Comparison of ENCODE assay signal across 17 cellular contexts in genomic region chrX:46404774-46405173, GRCh38.
DNase-seq lines count a peak whose midpoint lies in the region; FAIRE-seq and TF ChIP-seq lines count a peak whose summit lies in the region.
"Had no signal": no experiment of that assay in that cellular context is flagged by ENCODE, and none has a peak within 500 bp of the region (broad histone marks: within the 10 kb centered on the region; RNA-seq: fewer than 3 reads in every experiment).

No MANE protein-coding gene starts in this region.

- H2AFZ ChIP-seq in parathyroid adenoma, result peak overlapping the region; percentile 38

- no peak overlapping the region for H3K4me2 ChIP-seq in parathyroid adenoma (ENCODE audit: low read length)

- POLR2A ChIA-PET in A673 (lab: Charles Lee; ENCODE audit: low non-redundant PET), result no interaction called here

- H3K36me3 ChIP-seq in parathyroid adenoma (ENCODE audit: control insufficient read depth, insufficient read depth, low read length) (no peaks in the 10 kb centered on the region), A673 (ENCODE audit: insufficient read depth, low read length, poor library complexity, severe bottlenecking) (no peaks in the 10 kb centered on the region)
- H3K36me3 ChIP-seq: BE2C had no signal

- H3K4me3 ChIP-seq in parathyroid adenoma (ENCODE audit: low read depth, low read length) (no peak overlapping the region), A673 (ENCODE audit: low read depth, low read length, poor library complexity, severe bottlenecking) (no peak overlapping the region)

- H3K9ac ChIP-seq in parathyroid adenoma, result no peak overlapping the region

- H3K27me3 ChIP-seq in parathyroid adenoma (ENCODE audit: control insufficient read depth, insufficient read depth, low read length), result no peaks in the 10 kb centered on the region
- no peaks in the 10 kb centered on the region for H3K27me3 ChIP-seq in A673 (replicated peaks; ENCODE audit: insufficient read depth, low read depth, low read length, poor library complexity)
- H3K27me3 ChIP-seq: BE2C had no signal

- H3K79me2 ChIP-seq in parathyroid adenoma, result no peaks in the 10 kb centered on the region

- H3K9me3 ChIP-seq in parathyroid adenoma (ENCODE audit: control insufficient read depth, low read length), result no peaks in the 10 kb centered on the region
- H3K9me3 ChIP-seq in A673 (ENCODE audit: low read depth, low read length, poor library complexity, severe bottlenecking), result no peaks in the 10 kb centered on the region
- H3K9me3 ChIP-seq: BE2C had no signal

- H3K4me1 ChIP-seq in parathyroid adenoma (no peaks in the 10 kb centered on the region), A673 (ENCODE audit: insufficient read depth, low read length, poor library complexity, severe bottlenecking) (peaks cover 19% of the 10 kb centered on the region)
- H3K4me1 ChIP-seq: BE2C had no signal

- no peak for TF ChIP-seq CTCF in parathyroid adenoma (IDR thresholded peaks at IDR 0.05)
- no peak for TF ChIP-seq CTCF in A673 (conservative IDR thresholded peaks at IDR 0.05; ENCODE audit: low read depth, low read length)

- H3K27ac ChIP-seq in parathyroid adenoma (no peak overlapping the region), A673 (ENCODE audit: low read depth, low read length, poor library complexity, severe bottlenecking) (no peak overlapping the region)

- DNase-seq in RCC 7860 (ENCODE audit: low spot score) (peak; percentile 68), kidney tubule cell (ENCODE audit: low spot score) (peak; percentile 61), A673 (ENCODE audit: low spot score) (no peak), DMS53 treated with DMSO at 0.1 percent for 48 hours (lab: John Stamatoyannopoulos, UW; ENCODE audit: unreplicated experiment) (no peak), NCI-H2196 (lab: John Stamatoyannopoulos, UW; ENCODE audit: unreplicated experiment) (no peak)
- DNase-seq: ACHN; BE2C; C1 segment of cervical spinal cord; CD4-positive, CD25-positive, alpha-beta regulatory T cell; CD8-positive, alpha-beta memory T cell; COR-L47; DMS153; DMS79 treated with DMSO at 0.1 percent for 48 hours; GF-D8; GOT3; H7 had no signal

- intact Hi-C loops in A673 (cut with micrococcal nuclease; ENCODE audit: unreplicated experiment), result loop anchor here (5.0 kb wide), 1 partner anchor 582 kb away; no protein-coding TSS in a partner anchor

- CTCF ChIA-PET in A673 (lab: Charles Lee), result no interaction called here

- FAIRE-seq in RCC 7860 (lab: Jason Lieb, UNC), result peak; percentile 71

- BruUV-seq in A673 (replicated peaks; lab: Mats Ljungman, UMichigan), result no TSS peak

Comparison
In these comparisons a context has a peak if more than half of its experiments do, and no peak if none do; other contexts are left out.
1. DNase-seq: peak in RCC 7860 (single experiment) and kidney tubule cell (single experiment); none in A673 (single experiment), DMS53 treated with DMSO at 0.1 percent for 48 hours (single experiment) and NCI-H2196 (single experiment).